Comparison of ENCODE assay signal across 19 cellular contexts in genomic region chr3:51928438-51928837, GRCh38. TPM values are rescaled to one million over a fixed set of nuclear protein-coding genes. Genes with fewer than 3 reads are reported as not detected.
DNase-seq lines count a peak whose midpoint lies in the region; ATAC-seq and TF ChIP-seq lines count a peak whose summit lies in the region.
"Had no signal": no experiment of that assay in that cellular context is flagged by ENCODE, and none has a peak within 500 bp of the region (broad histone marks: within the 10 kb centered on the region; RNA-seq: fewer than 3 reads in every experiment).

No MANE protein-coding gene starts in this region.

- no peaks in the 10 kb centered on the region for H3K79me2 ChIP-seq in trophoblast cell (ENCODE audit: control insufficient read depth, insufficient read depth, low read length, poor library complexity)

- peaks cover 8% of the 10 kb centered on the region for H3K36me3 Mint-ChIP-seq in activated CD8-positive, alpha-beta memory T cell treated with anti-CD3 and anti-CD28 coated beads, Interleukin-2, amount 10 ng/mL, durations not matched to agents 7 days and 5 days
- peaks cover 3% of the 10 kb centered on the region for H3K36me3 Mint-ChIP-seq in osteocyte (ENCODE audit: unreplicated experiment)
- peaks cover 3% of the 10 kb centered on the region for H3K36me3 Mint-ChIP-seq in T-helper 2 cell treated with Interferon-gamma antibody and Interleukin-4, amounts not matched to agents 5 μg/mL and 100 μg/mL, for 36 hours (ENCODE audit: low read depth)

- no peak overlapping the region for H4K12ac ChIP-seq in trophoblast cell (ENCODE audit: low read depth, low read length)

- H3K79me1 ChIP-seq in trophoblast cell (ENCODE audit: low read length): no peaks in the 10 kb centered on the region

- H2BK5ac ChIP-seq in trophoblast cell (ENCODE audit: low read depth, low read length, poor library complexity): no peak overlapping the region

- H3K14ac ChIP-seq in trophoblast cell (ENCODE audit: low read length): no peak overlapping the region

- WGBS in trophoblast cell (ENCODE audit: extremely low coverage, insufficient coverage, insufficient read length): no CpG with 5 or more reads among the region's 7 CpGs

- H3K27ac Mint-ChIP-seq in activated CD8-positive, alpha-beta memory T cell treated with anti-CD3 and anti-CD28 coated beads, Interleukin-2, amount 10 ng/mL, durations not matched to agents 7 days and 5 days: no peak overlapping the region
- H3K27ac Mint-ChIP-seq in osteocyte (ENCODE audit: unreplicated experiment): no peak overlapping the region
- no peak overlapping the region for H3K27ac Mint-ChIP-seq in T-helper 2 cell treated with Interferon-gamma antibody and Interleukin-4, amounts not matched to agents 5 μg/mL and 100 μg/mL, for 36 hours
- H3K27ac Mint-ChIP-seq: CD4-positive, alpha-beta memory T cell; GM23338; HFFc6 had no signal

- no peak for TF ChIP-seq CTCF in osteocyte (IDR thresholded peaks at IDR 0.05)
- TF ChIP-seq CTCF in upper lobe of right lung (IDR thresholded peaks at IDR 0.05): no peak

- no peak overlapping the region for H3K4me2 ChIP-seq in trophoblast cell (ENCODE audit: low read length)
- H3K4me2 ChIP-seq: A549, GM23338 had no signal

- no peak overlapping the region for H4K91ac ChIP-seq in trophoblast cell (ENCODE audit: low read depth, low read length)

- no peak overlapping the region for H3K9ac ChIP-seq in trophoblast cell (ENCODE audit: low read length)

- no peak overlapping the region for H2AK5ac ChIP-seq in trophoblast cell (ENCODE audit: low read length)

- no peaks in the 10 kb centered on the region for H3K9me3 Mint-ChIP-seq in activated CD8-positive, alpha-beta memory T cell treated with anti-CD3 and anti-CD28 coated beads, Interleukin-2, amount 10 ng/mL, durations not matched to agents 7 days and 5 days (ENCODE audit: low read depth)
- H3K9me3 Mint-ChIP-seq in osteocyte (ENCODE audit: unreplicated experiment): peaks cover 4% of the 10 kb centered on the region
- no peaks in the 10 kb centered on the region for H3K9me3 Mint-ChIP-seq in T-helper 2 cell treated with Interferon-gamma antibody and Interleukin-4, amounts not matched to agents 5 μg/mL and 100 μg/mL, for 36 hours
- H3K9me3 Mint-ChIP-seq: GM23338, HFFc6 had no signal

- H3K18ac ChIP-seq in trophoblast cell (ENCODE audit: low read length): no peak overlapping the region

- no peak overlapping the region for H2AFZ ChIP-seq in trophoblast cell (ENCODE audit: insufficient read depth, low read length, poor library complexity)
- H2AFZ ChIP-seq: GM23338 had no signal

- peaks cover 2% of the 10 kb centered on the region for H3K27me3 Mint-ChIP-seq in activated CD8-positive, alpha-beta memory T cell treated with anti-CD3 and anti-CD28 coated beads, Interleukin-2, amount 10 ng/mL, durations not matched to agents 7 days and 5 days
- no peaks in the 10 kb centered on the region for H3K27me3 Mint-ChIP-seq in osteocyte (ENCODE audit: unreplicated experiment)
- H3K27me3 Mint-ChIP-seq in T-helper 2 cell treated with Interferon-gamma antibody and Interleukin-4, amounts not matched to agents 5 μg/mL and 100 μg/mL, for 36 hours (ENCODE audit: low read depth): no peaks in the 10 kb centered on the region
- H3K27me3 Mint-ChIP-seq: CD4-positive, alpha-beta memory T cell had no signal

- no peak overlapping the region for H2BK12ac ChIP-seq in trophoblast cell (ENCODE audit: low read length)

- CTCF ChIA-PET in activated CD8-positive, alpha-beta memory T cell treated with anti-CD3 and anti-CD28 coated beads, Interleukin-2, amount 10 ng/mL, durations not matched to agents 7 days and 5 days (lab: Charles Lee): no interaction called here

- H3K4ac ChIP-seq in trophoblast cell (ENCODE audit: low read depth, low read length): no peak overlapping the region

- no peak overlapping the region for H2BK120ac ChIP-seq in trophoblast cell (ENCODE audit: insufficient read depth, low read length, poor library complexity)

- no peaks in the 10 kb centered on the region for H3K9me3 ChIP-seq in upper lobe of right lung
- peaks cover 2% of the 10 kb centered on the region for H3K9me3 ChIP-seq in trophoblast cell (ENCODE audit: insufficient read depth, low read depth, low read length)
- H3K9me3 ChIP-seq: A549 had no signal

- ATAC-seq in activated CD8-positive, alpha-beta memory T cell treated with anti-CD3 and anti-CD28 coated beads, Interleukin-2, amount 10 ng/mL, durations not matched to agents 7 days and 5 days: no peak
- ATAC-seq in esophagus mucosa (peak; percentile 11), upper lobe of right lung (peak; percentile 20)
- ATAC-seq: A549, GM23338, HCT116 had no signal

- DNase-seq in activated CD8-positive, alpha-beta memory T cell treated with anti-CD3 and anti-CD28 coated beads for 24 hours: peak; percentile 49
- DNase-seq in activated CD8-positive, alpha-beta memory T cell treated with anti-CD3 and anti-CD28 coated beads, Interleukin-2, amount 10 ng/mL, durations not matched to agents 7 days and 5 days: no peak
- DNase-seq in osteocyte (ENCODE audit: extremely low spot score, unreplicated experiment) (peak; percentile 84), upper lobe of right lung (no peak), NCI-H345 (lab: John Stamatoyannopoulos, UW) (no peak), trophoblast cell (no peak)
- no peak for DNase-seq in T-helper 2 cell treated with Interferon-gamma antibody and Interleukin-4, amounts not matched to agents 5 μg/mL and 100 μg/mL, for 36 hours (ENCODE audit: low spot score)
- DNase-seq: AML-193; CD4-positive, alpha-beta memory T cell; DMS79 treated with DMSO at 0.1 percent for 48 hours; GF-D8; HFFc6 had no signal

- H4K8ac ChIP-seq in trophoblast cell (ENCODE audit: low read depth, low read length): no peak overlapping the region

- no peak overlapping the region for H3K4me3 ChIP-seq in upper lobe of right lung
- H3K4me3 ChIP-seq in trophoblast cell (ENCODE audit: low read depth, low read length): no peak overlapping the region
- H3K4me3 ChIP-seq: A549, GM23338 had no signal

- no peak overlapping the region for H3K27ac ChIP-seq in upper lobe of right lung
- no peak overlapping the region for H3K27ac ChIP-seq in trophoblast cell (ENCODE audit: low read depth, low read length)
- H3K27ac ChIP-seq: 22Rv1, A549, C4-2B had no signal

- H3K4me1 ChIP-seq in upper lobe of right lung (no peaks in the 10 kb centered on the region), trophoblast cell (ENCODE audit: control insufficient read depth in 1 of 2, insufficient read depth in 2 of 2, low read length in 2 of 2) (no peaks in the 10 kb centered on the region)
- H3K4me1 ChIP-seq: A549 had no signal

- H3K23ac ChIP-seq in trophoblast cell (ENCODE audit: low read length): no peak overlapping the region

- H3K27me3 ChIP-seq in upper lobe of right lung (no peaks in the 10 kb centered on the region), trophoblast cell (ENCODE audit: insufficient read depth, low read length) (no peaks in the 10 kb centered on the region)

- intact Hi-C loops in upper lobe of right lung (cut with DNase I): no loop called here

- no peaks in the 10 kb centered on the region for H3K4me1 Mint-ChIP-seq in activated CD8-positive, alpha-beta memory T cell treated with anti-CD3 and anti-CD28 coated beads, Interleukin-2, amount 10 ng/mL, durations not matched to agents 7 days and 5 days
- H3K4me1 Mint-ChIP-seq in osteocyte (ENCODE audit: unreplicated experiment): no peaks in the 10 kb centered on the region
- no peaks in the 10 kb centered on the region for H3K4me1 Mint-ChIP-seq in T-helper 2 cell treated with Interferon-gamma antibody and Interleukin-4, amounts not matched to agents 5 μg/mL and 100 μg/mL, for 36 hours (ENCODE audit: low read depth)
- H3K4me1 Mint-ChIP-seq: CD4-positive, alpha-beta memory T cell; GM23338 had no signal

- H3K36me3 ChIP-seq in upper lobe of right lung (peaks cover 10% of the 10 kb centered on the region), trophoblast cell (ENCODE audit: control insufficient read depth in 1 of 2, insufficient read depth in 2 of 2, low read length in 2 of 2) (peaks cover 6 to 12% of the 10 kb centered on the region in 2 experiments)

- no peak overlapping the region for H3K4me3 Mint-ChIP-seq in activated CD8-positive, alpha-beta memory T cell treated with anti-CD3 and anti-CD28 coated beads, Interleukin-2, amount 10 ng/mL, durations not matched to agents 7 days and 5 days
- no peak overlapping the region for H3K4me3 Mint-ChIP-seq in osteocyte (ENCODE audit: unreplicated experiment)
- H3K4me3 Mint-ChIP-seq in T-helper 2 cell treated with Interferon-gamma antibody and Interleukin-4, amounts not matched to agents 5 μg/mL and 100 μg/mL, for 36 hours: no peak overlapping the region
- H3K4me3 Mint-ChIP-seq: CD4-positive, alpha-beta memory T cell; GM23338; HFFc6 had no signal

RNA-seq across cellular contexts. Expression of gene RRP9, which starts 13.3 kb away (rescaled TPM):
- 10 to 100 TPM; 25.4 to 38.0 TPM for total RNA-seq in activated CD8-positive, alpha-beta memory T cell treated with anti-CD3 and anti-CD28 coated beads, Interleukin-2, amount 10 ng/mL, durations not matched to agents 7 days and 5 days
- 18.6 TPM for total RNA-seq in esophagus mucosa
- 20.7 and 22.8 TPM in 2 replicates for total RNA-seq in osteocyte
- 20.6 TPM for total RNA-seq in upper lobe of right lung
- 7.4 and 7.8 TPM in 2 replicates for polyA plus RNA-seq in trophoblast cell (2013)

RNA-seq across cellular contexts. Expression of gene PARP3, which starts 13.7 kb away (rescaled TPM):
- 10 to 100 TPM; 15.8 to 19.0 TPM for total RNA-seq in activated CD8-positive, alpha-beta memory T cell treated with anti-CD3 and anti-CD28 coated beads, Interleukin-2, amount 10 ng/mL, durations not matched to agents 7 days and 5 days
- total RNA-seq in esophagus mucosa: 5.7 TPM
- 12.4 and 13.4 TPM in 2 replicates for total RNA-seq in osteocyte
- 20.9 TPM for total RNA-seq in upper lobe of right lung
- polyA plus RNA-seq in trophoblast cell (2013): 1.1 and 1.4 TPM in 2 replicates

RNA-seq across cellular contexts. Expression of gene IQCF1, which starts 25.3 kb away (rescaled TPM):
- not detected for total RNA-seq in activated CD8-positive, alpha-beta memory T cell treated with anti-CD3 and anti-CD28 coated beads, Interleukin-2, amount 10 ng/mL, durations not matched to agents 7 days and 5 days
- not detected for total RNA-seq in esophagus mucosa
- not detected in 2 replicates for total RNA-seq in osteocyte
- total RNA-seq in upper lobe of right lung: not detected
- polyA plus RNA-seq in trophoblast cell (2013): not detected in 2 replicates
- total RNA-seq: CD4-positive, alpha-beta memory T cell; GM23338; HFFc6 had no signal
- polyA plus RNA-seq: A549; BJ; CD4-positive, alpha-beta memory T cell; GM23338 had no signal

RNA-seq across cellular contexts. Expression of gene GPR62, which starts 26.7 kb away (rescaled TPM):
- not detected for total RNA-seq in activated CD8-positive, alpha-beta memory T cell treated with anti-CD3 and anti-CD28 coated beads, Interleukin-2, amount 10 ng/mL, durations not matched to agents 7 days and 5 days
- total RNA-seq in esophagus mucosa (not detected), osteocyte (not detected in 2 replicates), upper lobe of right lung (not detected)
- polyA plus RNA-seq in trophoblast cell (2013): 0.01 TPM in 1 of 2 replicates, not detected in the other
- total RNA-seq: CD4-positive, alpha-beta memory T cell had no signal
- polyA plus RNA-seq: BJ; CD4-positive, alpha-beta memory T cell had no signal

RNA-seq across cellular contexts. Expression of gene PCBP4, which starts 38.8 kb away (rescaled TPM):
- 10 to 100 TPM; 11.4 to 21.1 TPM for total RNA-seq in activated CD8-positive, alpha-beta memory T cell treated with anti-CD3 and anti-CD28 coated beads, Interleukin-2, amount 10 ng/mL, durations not matched to agents 7 days and 5 days
- total RNA-seq in esophagus mucosa (11.5 TPM), osteocyte (47.5 and 50.8 TPM in 2 replicates), upper lobe of right lung (37.1 TPM)
- 25.0 and 25.9 TPM in 2 replicates for polyA plus RNA-seq in trophoblast cell (2013)

Comparison
In these comparisons a context has a peak if more than half of its experiments do, and no peak if none do; other contexts are left out.
1. DNase-seq: peak in activated CD8-positive, alpha-beta memory T cell treated with anti-CD3 and anti-CD28 coated beads for 24 hours (single experiment) and osteocyte (single experiment); none in activated CD8-positive, alpha-beta memory T cell treated with anti-CD3 and anti-CD28 coated beads, Interleukin-2, amount 10 ng/mL, durations not matched to agents 7 days and 5 days (single experiment), upper lobe of right lung (single experiment), NCI-H345 (single experiment), trophoblast cell (0 of 2) and T-helper 2 cell treated with Interferon-gamma antibody and Interleukin-4, amounts not matched to agents 5 μg/mL and 100 μg/mL, for 36 hours (single experiment).